ENCODE assay signal across 8 cellular contexts in the genomic region with DNA sequence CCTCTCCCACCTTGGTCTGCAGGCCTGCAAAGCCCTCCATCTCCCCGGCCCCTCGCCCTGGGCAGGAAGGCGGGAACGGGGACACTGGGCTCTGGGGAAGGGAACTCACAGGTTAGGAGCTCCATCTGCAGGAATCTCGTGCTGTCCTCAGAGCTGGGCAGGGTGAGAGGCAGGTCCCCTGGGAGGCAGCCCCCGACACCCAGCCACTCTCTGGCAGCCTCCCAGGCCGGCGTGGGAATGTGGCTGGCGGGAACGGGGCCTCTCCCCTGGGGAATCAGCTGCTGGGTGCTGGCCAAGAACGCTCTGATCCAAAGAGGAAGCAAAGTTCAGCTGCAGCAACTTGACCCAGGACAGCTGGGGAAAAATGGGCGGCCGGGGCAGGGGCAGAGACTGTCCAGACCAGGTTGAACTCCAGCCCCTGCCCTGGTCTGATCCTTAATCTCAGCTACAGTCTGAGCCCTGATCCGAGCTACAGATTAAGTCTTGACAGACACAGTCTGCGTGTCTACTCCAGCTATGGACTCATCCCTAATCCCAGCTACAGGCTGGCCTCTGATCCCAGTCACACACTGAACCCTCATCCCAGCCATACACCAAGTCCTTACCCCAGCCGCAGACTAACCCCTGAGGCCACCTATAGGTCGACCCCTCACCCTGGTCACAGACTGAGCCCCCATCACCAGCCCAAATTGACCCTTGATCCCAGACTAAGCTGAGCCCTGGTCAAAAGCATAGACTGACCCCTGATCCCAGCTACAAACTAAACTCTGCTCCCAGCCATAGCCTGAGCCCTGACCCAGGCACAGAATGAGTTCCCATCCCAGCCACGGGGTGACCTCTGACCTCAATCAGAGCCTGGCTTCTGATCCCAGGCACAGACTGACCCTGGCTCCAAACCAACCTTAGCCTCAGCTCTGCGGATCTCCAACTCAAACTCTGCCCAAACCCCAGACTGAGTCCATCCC. TPM values are rescaled to one million over a fixed set of nuclear protein-coding genes. Genes with fewer than 3 reads are reported as not detected.
DNase-seq lines count a peak whose midpoint lies in the region; ATAC-seq, FAIRE-seq and TF ChIP-seq lines count a peak whose summit lies in the region.

No MANE protein-coding gene starts in this region.

- H3K27ac ChIP-seq in A549: peak overlapping the region; percentile 10 to 68; a peak in 5 of 6 replicates
- peak overlapping the region; percentile 29 to 78 (median 53) for H3K27ac ChIP-seq in stomach

- no peaks in the 10 kb centered on the region for H3K4me1 Mint-ChIP-seq in WTC11

- no peak overlapping the region for H3K27ac Mint-ChIP-seq in WTC11

- FAIRE-seq in A549 (lab: Jason Lieb, UNC) (no peak), H54 (lab: Jason Lieb, UNC) (no peak)

- DNase-seq in A549 (ENCODE audit: low read depth in 1 of 2, low spot score in 1 of 2): peak; percentile 66 to 67
- peak; percentile 85 for DNase-seq in H54 (ENCODE audit: insufficient read length, low spot score)
- DNase-seq in WTC11 (ENCODE audit: low spot score): no peak
- DNase-seq in hepatic stellate cell (ENCODE audit: low spot score): peak; percentile 93
- DNase-seq in stomach: peak; percentile 92
- DNase-seq in NCI-H774 (lab: John Stamatoyannopoulos, UW): no peak

- POLR2A ChIA-PET in A549 (lab: Yijun Ruan, JAX): interaction anchor here (0.8 to 2.5 kb wide), 2 partner anchors 141 to 200 kb away, joined by 4 to 17 read pairs; no protein-coding TSS in a partner anchor
- POLR2A ChIA-PET in WTC11 (lab: Charles Lee): interaction anchor here (0.6 to 0.9 kb wide), 3 partner anchors 78 to 253 kb away, joined by 3 read pairs; no protein-coding TSS in a partner anchor

- H3K9me3 ChIP-seq in A549 (no peaks in the 10 kb centered on the region), stomach (no peaks in the 10 kb centered on the region)

- 32% methylated on average over 11 of the region's 19 CpGs for WGBS in A549 (ENCODE audit: missing lambda C conversion rate)
- WGBS in stomach, 5 donors: 13 to 21% (median 17%) methylated on average over 10 to 19 of the region's 19 CpGs

- H3K36me3 Mint-ChIP-seq in WTC11: no peaks in the 10 kb centered on the region

- H3K4me3 Mint-ChIP-seq in WTC11: no peak overlapping the region

- TF ChIP-seq EP300 in A549 (IDR thresholded peaks at IDR 0.05): no peak
- no peak for TF ChIP-seq EP300 in stomach (IDR thresholded peaks at IDR 0.05)

- H3K27me3 Mint-ChIP-seq in WTC11 (ENCODE audit: low read depth): no peaks in the 10 kb centered on the region

- peaks cover 40% of the 10 kb centered on the region for H3K4me1 ChIP-seq in A549
- H3K4me1 ChIP-seq in stomach: peaks cover 39 to 81% (median 66%) of the 10 kb centered on the region in 4 donors

- CTCF ChIA-PET in A549 (lab: Yijun Ruan, JAX) (interaction anchor here (0.8 to 10.1 kb wide), 40 partner anchors 9 to 237 kb away, joined by 3 to 776 read pairs (median 6); no protein-coding TSS in a partner anchor), WTC11 (lab: Charles Lee) (interaction anchor here (0.6 to 8.3 kb wide), 20 partner anchors 9 to 262 kb away, joined by 3 to 163 read pairs (median 4); partner anchors contain the start of gene DNLZ)

- peaks cover 0 to 28% (median 7%) of the 10 kb centered on the region in 3 donors for H3K27me3 ChIP-seq in stomach

- TF ChIP-seq POLR2A in A549 (IDR thresholded peaks at IDR 0.05; ENCODE audit: low read length) (no peak), H54 (IDR thresholded peaks at IDR 0.05; ENCODE audit: low read depth, low read length) (no peak), stomach (IDR thresholded peaks at IDR 0.05) (no peak)

- H3K36me3 ChIP-seq in stomach: no peaks in the 10 kb centered on the region

- intact Hi-C loops in stomach (cut with DNase I; ENCODE audit: low total_unique reads): loop anchor here (10.0 kb wide), 1 partner anchor 81 kb away; the partner anchor contains the start of gene NOTCH1

- TF ChIP-seq RAD21 in A549 (conservative IDR thresholded peaks at IDR 0.05 in 1 of 2, IDR thresholded peaks at IDR 0.05 in 1 of 2): peak; percentile 92 to 94

- H3K9me3 Mint-ChIP-seq in WTC11: no peaks in the 10 kb centered on the region

- ATAC-seq in A549 (peak; percentile 45 to 78; a peak in 5 of 6 replicates), WTC11 (peak; percentile 43), GM19023 (IDR thresholded peaks at IDR 0.05; ENCODE audit: unreplicated experiment) (no peak), GM21529 (IDR thresholded peaks at IDR 0.05; ENCODE audit: unreplicated experiment) (no peak)

- H3K4me2 ChIP-seq in A549: peak overlapping the region; percentile 23

- TF ChIP-seq CTCF in A549 (IDR thresholded peaks at IDR 0.05): peak; percentile 68
- TF ChIP-seq CTCF in WTC11 (IDR thresholded peaks at IDR 0.05): no peak
- TF ChIP-seq CTCF in stomach (IDR thresholded peaks at IDR 0.05): peak in 3 of 7 experiments; percentile 21 to 53 (median 22)

- H3K4me3 ChIP-seq in A549 (no peak overlapping the region), stomach (no peak overlapping the region)

TF ChIP-seq in A549, 52 proteins besides CTCF, POLR2A, EP300 and RAD21 (continues in another document):
- TF ChIP-seq NFE2L2 (conservative IDR thresholded peaks at IDR 0.05; ENCODE audit: low read length) (no peak), HOXB5 (CRISPR knock-in tag; IDR thresholded peaks at IDR 0.05) (no peak), CBX8 (IDR thresholded peaks at IDR 0.05) (no peak), FOXS1 (CRISPR knock-in tag; IDR thresholded peaks at IDR 0.05) (no peak), MAX (IDR thresholded peaks at IDR 0.05) (0 out of 2 replicates have a peak, but pooled peaks have one; percentile 34), EHF (CRISPR knock-in tag; IDR thresholded peaks at IDR 0.05) (no peak), HOXA7 (CRISPR knock-in tag; IDR thresholded peaks at IDR 0.05) (no peak), E2F6 (IDR thresholded peaks at IDR 0.05; ENCODE audit: borderline replicate concordance, low read depth) (peak; percentile 66; the same call in 1 of the 2 replicates), ZFP36 (IDR thresholded peaks at IDR 0.05; ENCODE audit: borderline replicate concordance, partially characterized antibody) (no peak), NPAS2 (CRISPR knock-in tag; IDR thresholded peaks at IDR 0.05; ENCODE audit: borderline replicate concordance) (no peak), ATOH8 (CRISPR knock-in tag; IDR thresholded peaks at IDR 0.05; ENCODE audit: low read depth) (no peak)

TF ChIP-seq in WTC11, 78 proteins besides CTCF, POLR2A, EP300 and RAD21:
- TF ChIP-seq, protein P1, sequence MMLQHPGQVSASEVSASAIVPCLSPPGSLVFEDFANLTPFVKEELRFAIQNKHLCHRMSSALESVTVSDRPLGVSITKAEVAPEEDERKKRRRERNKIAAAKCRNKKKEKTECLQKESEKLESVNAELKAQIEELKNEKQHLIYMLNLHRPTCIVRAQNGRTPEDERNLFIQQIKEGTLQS (CRISPR knock-in tag; conservative IDR thresholded peaks at IDR 0.05): no peak
- TF ChIP-seq NFATC4 (CRISPR knock-in tag; IDR thresholded peaks at IDR 0.05): no peak
- TF ChIP-seq, protein P2, sequence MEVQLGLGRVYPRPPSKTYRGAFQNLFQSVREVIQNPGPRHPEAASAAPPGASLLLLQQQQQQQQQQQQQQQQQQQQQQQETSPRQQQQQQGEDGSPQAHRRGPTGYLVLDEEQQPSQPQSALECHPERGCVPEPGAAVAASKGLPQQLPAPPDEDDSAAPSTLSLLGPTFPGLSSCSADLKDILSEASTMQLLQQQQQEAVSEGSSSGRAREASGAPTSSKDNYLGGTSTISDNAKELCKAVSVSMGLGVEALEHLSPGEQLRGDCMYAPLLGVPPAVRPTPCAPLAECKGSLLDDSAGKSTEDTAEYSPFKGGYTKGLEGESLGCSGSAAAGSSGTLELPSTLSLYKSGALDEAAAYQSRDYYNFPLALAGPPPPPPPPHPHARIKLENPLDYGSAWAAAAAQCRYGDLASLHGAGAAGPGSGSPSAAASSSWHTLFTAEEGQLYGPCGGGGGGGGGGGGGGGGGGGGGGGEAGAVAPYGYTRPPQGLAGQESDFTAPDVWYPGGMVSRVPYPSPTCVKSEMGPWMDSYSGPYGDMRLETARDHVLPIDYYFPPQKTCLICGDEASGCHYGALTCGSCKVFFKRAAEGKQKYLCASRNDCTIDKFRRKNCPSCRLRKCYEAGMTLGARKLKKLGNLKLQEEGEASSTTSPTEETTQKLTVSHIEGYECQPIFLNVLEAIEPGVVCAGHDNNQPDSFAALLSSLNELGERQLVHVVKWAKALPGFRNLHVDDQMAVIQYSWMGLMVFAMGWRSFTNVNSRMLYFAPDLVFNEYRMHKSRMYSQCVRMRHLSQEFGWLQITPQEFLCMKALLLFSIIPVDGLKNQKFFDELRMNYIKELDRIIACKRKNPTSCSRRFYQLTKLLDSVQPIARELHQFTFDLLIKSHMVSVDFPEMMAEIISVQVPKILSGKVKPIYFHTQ (CRISPR knock-in tag; IDR thresholded peaks at IDR 0.05): no peak
- no peak for TF ChIP-seq EMX1 (CRISPR knock-in tag; IDR thresholded peaks at IDR 0.05)
TF ChIP-seq in WTC11: peak in this region for 0.

RNA-seq across cellular contexts. Expression of gene EGFL7, which starts 37.3 kb away (rescaled TPM):
- polyA plus RNA-seq in A549 (2011; rRNA removed) (15.3 and 19.9 TPM in 2 replicates), A549 (2017; fragmentation: RNase III; extraction: RNeasy Plus Mini Kit Qiagen cat#74134 plus additional on column Dnase treatment) (28.9 to 34.4 TPM (median 32.3 TPM) in 3 replicates), stomach (100 to 1,000 TPM in 1 of 3 donors, 10 to 100 TPM in 2; 44.8 to 113 (median 79.2) TPM)
- 49.6 and 71.8 TPM in 2 replicates for polyA plus RNA-seq in A549 (2012; cell fraction: cytosol; rRNA removed)
- 70.7 and 117 TPM in 2 replicates for polyA plus RNA-seq in A549 (2012; cell fraction: nucleus; rRNA removed)
- 3.1 and 5.9 TPM in 2 replicates for polyA minus RNA-seq in A549 (2011; rRNA and poly(A)+ RNA removed)
- total RNA-seq in WTC11 (2021) (54.6 to 64.9 TPM (median 62.8 TPM) in 3 replicates), stomach (1,000 to 10,000 TPM in 1 of 5 donors, 10 to 100 TPM in 4; 20.9 to 1,085 (median 42.0) TPM)

Comparison
In these comparisons a context has a peak if more than half of its experiments do, and no peak if none do; other contexts are left out.
1. ATAC-seq: peak in A549 (2 of 2) and WTC11 (single experiment); none in GM19023 (single experiment) and GM21529 (single experiment).
2. DNase-seq: peak in A549 (2 of 2), H54 (single experiment), hepatic stellate cell (single experiment) and stomach (single experiment); none in WTC11 (single experiment) and NCI-H774 (single experiment).
3. Of the 8 proteins assayed by ChIP-seq in both WTC11 and A549: peak only in WTC11: none; only in A549: CTCF and MAX; in both: none; in neither: 6.